In the genomic region with DNA sequence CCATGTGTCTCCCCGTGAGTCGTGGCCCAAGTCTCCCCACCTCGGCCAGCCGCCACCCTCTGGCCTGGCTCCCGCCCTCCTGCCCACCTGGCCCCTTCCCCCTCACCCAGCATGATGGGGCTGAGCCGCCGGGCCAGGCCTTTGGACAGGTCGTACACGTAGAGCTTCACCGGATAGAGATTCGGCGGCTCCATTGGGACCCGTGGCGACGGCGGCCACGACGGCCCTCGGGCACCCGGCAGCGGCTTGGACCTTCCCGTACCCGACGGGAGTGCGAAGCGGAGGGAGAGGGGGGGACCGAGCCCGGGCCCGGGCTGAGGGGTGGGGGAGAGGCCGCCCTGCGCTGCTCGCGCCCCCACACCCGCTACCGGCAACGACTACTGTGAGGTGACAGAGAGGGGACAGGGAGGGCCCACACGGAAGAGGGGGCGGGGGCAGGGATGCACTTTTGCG, we compare ENCODE assay signal across 1 cellular context.
TF ChIP-seq lines count a peak whose summit lies in the region.

TSS of gene DESI1 (minus strand) at position 398 of the 453 bp plus-strand sequence. CDS start at position 194, 204 bp downstream.

TF ChIP-seq in HepG2, 621 proteins besides CTCF, POLR2A, EP300 and RAD21 (continued from another document and continues in another):
- TF ChIP-seq, protein P1, sequence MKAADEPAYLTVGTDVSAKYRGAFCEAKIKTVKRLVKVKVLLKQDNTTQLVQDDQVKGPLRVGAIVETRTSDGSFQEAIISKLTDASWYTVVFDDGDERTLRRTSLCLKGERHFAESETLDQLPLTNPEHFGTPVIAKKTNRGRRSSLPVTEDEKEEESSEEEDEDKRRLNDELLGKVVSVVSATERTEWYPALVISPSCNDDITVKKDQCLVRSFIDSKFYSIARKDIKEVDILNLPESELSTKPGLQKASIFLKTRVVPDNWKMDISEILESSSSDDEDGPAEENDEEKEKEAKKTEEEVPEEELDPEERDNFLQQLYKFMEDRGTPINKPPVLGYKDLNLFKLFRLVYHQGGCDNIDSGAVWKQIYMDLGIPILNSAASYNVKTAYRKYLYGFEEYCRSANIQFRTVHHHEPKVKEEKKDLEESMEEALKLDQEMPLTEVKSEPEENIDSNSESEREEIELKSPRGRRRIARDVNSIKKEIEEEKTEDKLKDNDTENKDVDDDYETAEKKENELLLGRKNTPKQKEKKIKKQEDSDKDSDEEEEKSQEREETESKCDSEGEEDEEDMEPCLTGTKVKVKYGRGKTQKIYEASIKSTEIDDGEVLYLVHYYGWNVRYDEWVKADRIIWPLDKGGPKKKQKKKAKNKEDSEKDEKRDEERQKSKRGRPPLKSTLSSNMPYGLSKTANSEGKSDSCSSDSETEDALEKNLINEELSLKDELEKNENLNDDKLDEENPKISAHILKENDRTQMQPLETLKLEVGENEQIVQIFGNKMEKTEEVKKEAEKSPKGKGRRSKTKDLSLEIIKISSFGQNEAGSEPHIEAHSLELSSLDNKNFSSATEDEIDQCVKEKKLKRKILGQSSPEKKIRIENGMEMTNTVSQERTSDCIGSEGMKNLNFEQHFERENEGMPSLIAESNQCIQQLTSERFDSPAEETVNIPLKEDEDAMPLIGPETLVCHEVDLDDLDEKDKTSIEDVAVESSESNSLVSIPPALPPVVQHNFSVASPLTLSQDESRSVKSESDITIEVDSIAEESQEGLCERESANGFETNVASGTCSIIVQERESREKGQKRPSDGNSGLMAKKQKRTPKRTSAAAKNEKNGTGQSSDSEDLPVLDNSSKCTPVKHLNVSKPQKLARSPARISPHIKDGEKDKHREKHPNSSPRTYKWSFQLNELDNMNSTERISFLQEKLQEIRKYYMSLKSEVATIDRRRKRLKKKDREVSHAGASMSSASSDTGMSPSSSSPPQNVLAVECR (CRISPR knock-in tag; IDR thresholded peaks at IDR 0.05; ENCODE audit: borderline replicate concordance): peak; percentile 69; the same call in 1 of the 2 replicates
- TF ChIP-seq REPIN1 (CRISPR knock-in tag; IDR thresholded peaks at IDR 0.05; ENCODE audit: borderline replicate concordance, low read depth): no peak
- TF ChIP-seq TOPORS (CRISPR knock-in tag; IDR thresholded peaks at IDR 0.05): no peak
- TF ChIP-seq ZNF232 (CRISPR knock-in tag; IDR thresholded peaks at IDR 0.05; ENCODE audit: borderline replicate concordance): no peak
- peak; percentile 3; the same call in 1 of the 2 replicates for TF ChIP-seq ZMYM3 (CRISPR knock-in tag; IDR thresholded peaks at IDR 0.05)
- TF ChIP-seq ZNF644 (CRISPR knock-in tag; IDR thresholded peaks at IDR 0.05; ENCODE audit: low read depth): no peak
- TF ChIP-seq RERE (CRISPR knock-in tag; IDR thresholded peaks at IDR 0.05; ENCODE audit: low read depth): 0 out of 2 replicates have a peak, but pooled peaks have one; percentile 12
- TF ChIP-seq SUZ12 (IDR thresholded peaks at IDR 0.05; ENCODE audit: low read depth, low read length): no peak
- no peak for TF ChIP-seq ATF7 (IDR thresholded peaks at IDR 0.05)
- TF ChIP-seq ATF7 (CRISPR knock-in tag; IDR thresholded peaks at IDR 0.05): no peak
- TF ChIP-seq ZNF577 (CRISPR knock-in tag; IDR thresholded peaks at IDR 0.05; ENCODE audit: borderline replicate concordance, low read depth): no peak
- TF ChIP-seq, protein P2, sequence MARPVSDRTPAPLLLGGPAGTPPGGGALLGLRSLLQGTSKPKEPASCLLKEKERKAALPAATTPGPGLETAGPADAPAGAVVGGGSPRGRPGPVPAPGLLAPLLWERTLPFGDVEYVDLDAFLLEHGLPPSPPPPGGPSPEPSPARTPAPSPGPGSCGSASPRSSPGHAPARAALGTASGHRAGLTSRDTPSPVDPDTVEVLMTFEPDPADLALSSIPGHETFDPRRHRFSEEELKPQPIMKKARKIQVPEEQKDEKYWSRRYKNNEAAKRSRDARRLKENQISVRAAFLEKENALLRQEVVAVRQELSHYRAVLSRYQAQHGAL (CRISPR knock-in tag; IDR thresholded peaks at IDR 0.05; ENCODE audit: not compliant biosample characterization): no peak
- TF ChIP-seq TBP (CRISPR knock-in tag; IDR thresholded peaks at IDR 0.05): no peak
- peak; percentile 81; the same call in 1 of the 2 replicates for TF ChIP-seq ZNF235 (CRISPR knock-in tag; IDR thresholded peaks at IDR 0.05; ENCODE audit: borderline replicate concordance)
- TF ChIP-seq ELF4 (CRISPR knock-in tag; IDR thresholded peaks at IDR 0.05; ENCODE audit: borderline replicate concordance): no peak
- no peak for TF ChIP-seq ZNF552 (CRISPR knock-in tag; IDR thresholded peaks at IDR 0.05; ENCODE audit: borderline replicate concordance)
- peak; percentile 45; the same call in 1 of the 2 replicates for TF ChIP-seq ZNF576 (CRISPR knock-in tag; IDR thresholded peaks at IDR 0.05)
- TF ChIP-seq, protein P3, sequence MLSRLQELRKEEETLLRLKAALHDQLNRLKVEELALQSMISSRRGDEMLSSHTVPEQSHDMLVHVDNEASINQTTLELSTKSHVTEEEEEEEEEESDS (CRISPR knock-in tag; IDR thresholded peaks at IDR 0.05; ENCODE audit: borderline replicate concordance): no peak
- TF ChIP-seq EZH2 (conservative IDR thresholded peaks at IDR 0.05; ENCODE audit: low read depth, low read length): no peak
- TF ChIP-seq, protein P4, sequence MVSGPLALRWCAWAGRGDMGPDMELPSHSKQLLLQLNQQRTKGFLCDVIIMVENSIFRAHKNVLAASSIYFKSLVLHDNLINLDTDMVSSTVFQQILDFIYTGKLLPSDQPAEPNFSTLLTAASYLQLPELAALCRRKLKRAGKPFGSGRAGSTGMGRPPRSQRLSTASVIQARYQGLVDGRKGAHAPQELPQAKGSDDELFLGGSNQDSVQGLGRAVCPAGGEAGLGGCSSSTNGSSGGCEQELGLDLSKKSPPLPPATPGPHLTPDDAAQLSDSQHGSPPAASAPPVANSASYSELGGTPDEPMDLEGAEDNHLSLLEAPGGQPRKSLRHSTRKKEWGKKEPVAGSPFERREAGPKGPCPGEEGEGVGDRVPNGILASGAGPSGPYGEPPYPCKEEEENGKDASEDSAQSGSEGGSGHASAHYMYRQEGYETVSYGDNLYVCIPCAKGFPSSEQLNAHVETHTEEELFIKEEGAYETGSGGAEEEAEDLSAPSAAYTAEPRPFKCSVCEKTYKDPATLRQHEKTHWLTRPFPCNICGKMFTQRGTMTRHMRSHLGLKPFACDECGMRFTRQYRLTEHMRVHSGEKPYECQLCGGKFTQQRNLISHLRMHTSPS (CRISPR knock-in tag; IDR thresholded peaks at IDR 0.05; ENCODE audit: low read depth): no peak
- peak; percentile 16; the same call in 1 of the 2 replicates for TF ChIP-seq ZNF558 (CRISPR knock-in tag; IDR thresholded peaks at IDR 0.05; ENCODE audit: borderline replicate concordance)
- TF ChIP-seq PAWR (CRISPR knock-in tag; IDR thresholded peaks at IDR 0.05; ENCODE audit: borderline replicate concordance): no peak
- TF ChIP-seq ZNF768 (CRISPR knock-in tag; IDR thresholded peaks at IDR 0.05): 0 out of 2 replicates have a peak, but pooled peaks have one; percentile 4
- no peak for TF ChIP-seq SIX4 (CRISPR knock-in tag; IDR thresholded peaks at IDR 0.05)
- TF ChIP-seq, protein P5, sequence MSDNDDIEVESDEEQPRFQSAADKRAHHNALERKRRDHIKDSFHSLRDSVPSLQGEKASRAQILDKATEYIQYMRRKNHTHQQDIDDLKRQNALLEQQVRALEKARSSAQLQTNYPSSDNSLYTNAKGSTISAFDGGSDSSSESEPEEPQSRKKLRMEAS (IDR thresholded peaks at IDR 0.05): no peak
- 0 out of 2 replicates have a peak, but pooled peaks have one; percentile 48 for TF ChIP-seq ZNF83 (CRISPR knock-in tag; IDR thresholded peaks at IDR 0.05; ENCODE audit: borderline replicate concordance)
- TF ChIP-seq DNMT3B (CRISPR knock-in tag; conservative IDR thresholded peaks at IDR 0.05): no peak; the same call in 1 of the 2 replicates
- no peak for TF ChIP-seq SMYD3 (CRISPR knock-in tag; IDR thresholded peaks at IDR 0.05)
- TF ChIP-seq, protein P6, sequence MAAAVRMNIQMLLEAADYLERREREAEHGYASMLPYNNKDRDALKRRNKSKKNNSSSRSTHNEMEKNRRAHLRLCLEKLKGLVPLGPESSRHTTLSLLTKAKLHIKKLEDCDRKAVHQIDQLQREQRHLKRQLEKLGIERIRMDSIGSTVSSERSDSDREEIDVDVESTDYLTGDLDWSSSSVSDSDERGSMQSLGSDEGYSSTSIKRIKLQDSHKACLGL (CRISPR knock-in tag; IDR thresholded peaks at IDR 0.05): 0 out of 2 replicates have a peak, but pooled peaks have one; percentile 36
- no peak for TF ChIP-seq CHD4 (IDR thresholded peaks at IDR 0.05; ENCODE audit: borderline replicate concordance, low read length)
- TF ChIP-seq WIZ (CRISPR knock-in tag; IDR thresholded peaks at IDR 0.05): no peak
- TF ChIP-seq ZNF775 (CRISPR knock-in tag; IDR thresholded peaks at IDR 0.05; ENCODE audit: borderline replicate concordance): no peak
- TF ChIP-seq STAG1 (CRISPR knock-in tag; IDR thresholded peaks at IDR 0.05): no peak
- TF ChIP-seq ATF6 (CRISPR knock-in tag; conservative IDR thresholded peaks at IDR 0.05): no peak
- TF ChIP-seq POLR2AphosphoS5 (IDR thresholded peaks at IDR 0.05; ENCODE audit: low read depth, low read length): peak; percentile 90
- TF ChIP-seq SMAD1 (CRISPR knock-in tag; IDR thresholded peaks at IDR 0.05; ENCODE audit: borderline replicate concordance, low read depth): peak; percentile 59; the same call in 1 of the 2 replicates
- TF ChIP-seq, protein P7, sequence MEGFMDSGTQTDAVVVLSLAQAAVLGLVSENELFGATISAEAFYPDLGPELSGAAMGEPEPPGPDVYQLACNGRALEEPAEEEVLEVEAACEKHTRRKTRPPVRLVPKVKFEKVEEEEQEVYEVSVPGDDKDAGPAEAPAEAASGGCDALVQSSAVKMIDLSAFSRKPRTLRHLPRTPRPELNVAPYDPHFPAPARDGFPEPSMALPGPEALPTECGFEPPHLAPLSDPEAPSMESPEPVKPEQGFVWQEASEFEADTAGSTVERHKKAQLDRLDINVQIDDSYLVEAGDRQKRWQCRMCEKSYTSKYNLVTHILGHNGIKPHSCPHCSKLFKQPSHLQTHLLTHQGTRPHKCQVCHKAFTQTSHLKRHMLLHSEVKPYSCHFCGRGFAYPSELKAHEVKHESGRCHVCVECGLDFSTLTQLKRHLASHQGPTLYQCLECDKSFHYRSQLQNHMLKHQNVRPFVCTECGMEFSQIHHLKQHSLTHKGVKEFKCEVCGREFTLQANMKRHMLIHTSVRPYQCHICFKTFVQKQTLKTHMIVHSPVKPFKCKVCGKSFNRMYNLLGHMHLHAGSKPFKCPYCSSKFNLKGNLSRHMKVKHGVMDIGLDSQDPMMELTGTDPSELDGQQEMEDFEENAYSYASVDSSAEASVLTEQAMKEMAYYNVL (CRISPR knock-in tag; IDR thresholded peaks at IDR 0.05; ENCODE audit: borderline replicate concordance): peak; percentile 45; the same call in 1 of the 2 replicates
- 0 out of 2 replicates have a peak, but pooled peaks have one; percentile 42 for TF ChIP-seq ZNF33B (CRISPR knock-in tag; IDR thresholded peaks at IDR 0.05)
- TF ChIP-seq SETDB1 (CRISPR knock-in tag; IDR thresholded peaks at IDR 0.05; ENCODE audit: borderline replicate concordance): no peak
- no peak; the same call in 1 of the 2 replicates for TF ChIP-seq POGZ (CRISPR knock-in tag; IDR thresholded peaks at IDR 0.05)
- TF ChIP-seq RELA (CRISPR knock-in tag; IDR thresholded peaks at IDR 0.05): no peak
- no peak for TF ChIP-seq ZFP36 (IDR thresholded peaks at IDR 0.05; ENCODE audit: borderline replicate concordance, low read depth, low read length, partially characterized antibody)
